ENCODE assay signal across 8 cellular contexts in the genomic region with DNA sequence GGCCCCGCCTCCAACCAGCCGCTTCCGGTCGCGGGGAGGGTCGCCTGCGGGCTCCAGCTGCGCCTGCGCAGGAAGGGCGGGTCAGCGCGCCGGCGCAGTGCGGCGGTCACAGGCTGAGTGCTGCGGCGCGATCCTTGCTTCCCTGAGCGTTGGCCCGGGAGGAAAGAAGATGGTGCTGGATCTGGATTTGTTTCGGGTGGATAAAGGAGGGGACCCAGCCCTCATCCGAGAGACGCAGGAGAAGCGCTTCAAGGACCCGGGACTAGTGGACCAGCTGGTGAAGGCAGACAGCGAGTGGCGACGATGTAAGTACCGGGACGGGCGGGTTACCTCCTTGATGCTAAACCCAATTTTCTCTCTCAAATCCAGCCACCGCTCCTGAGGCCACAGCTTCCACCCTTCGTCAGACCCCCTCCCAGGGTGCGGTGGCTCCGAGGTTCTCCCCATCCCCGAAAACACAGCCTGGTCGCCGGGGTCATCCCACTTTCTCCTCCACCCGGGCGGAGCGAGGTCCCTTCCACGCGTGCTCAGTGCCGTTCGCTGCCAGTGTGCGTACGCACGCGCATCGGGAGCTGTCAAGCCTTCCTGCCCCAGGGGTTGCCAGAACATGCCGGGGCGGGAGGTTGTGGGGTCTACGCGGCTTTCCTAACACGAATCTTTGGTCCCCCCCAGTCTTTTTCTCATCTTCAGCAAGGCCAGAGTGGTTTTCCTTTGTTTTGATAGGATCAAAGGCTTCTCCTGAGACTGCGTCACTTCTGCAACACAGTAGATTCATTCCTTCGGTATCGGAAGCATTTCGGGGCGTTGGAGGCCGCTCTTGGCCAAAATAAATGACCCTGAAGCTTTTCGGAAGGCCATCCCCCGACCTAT. TPM values are rescaled to one million over a fixed set of nuclear protein-coding genes. Genes with fewer than 3 reads are reported as not detected.
DNase-seq lines count a peak whose midpoint lies in the region; TF ChIP-seq lines count a peak whose summit lies in the region.

A gene with protein sequence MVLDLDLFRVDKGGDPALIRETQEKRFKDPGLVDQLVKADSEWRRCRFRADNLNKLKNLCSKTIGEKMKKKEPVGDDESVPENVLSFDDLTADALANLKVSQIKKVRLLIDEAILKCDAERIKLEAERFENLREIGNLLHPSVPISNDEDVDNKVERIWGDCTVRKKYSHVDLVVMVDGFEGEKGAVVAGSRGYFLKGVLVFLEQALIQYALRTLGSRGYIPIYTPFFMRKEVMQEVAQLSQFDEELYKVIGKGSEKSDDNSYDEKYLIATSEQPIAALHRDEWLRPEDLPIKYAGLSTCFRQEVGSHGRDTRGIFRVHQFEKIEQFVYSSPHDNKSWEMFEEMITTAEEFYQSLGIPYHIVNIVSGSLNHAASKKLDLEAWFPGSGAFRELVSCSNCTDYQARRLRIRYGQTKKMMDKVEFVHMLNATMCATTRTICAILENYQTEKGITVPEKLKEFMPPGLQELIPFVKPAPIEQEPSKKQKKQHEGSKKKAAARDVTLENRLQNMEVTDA (plus strand): TSS at position 95 of the 870 bp plus-strand sequence. CDS start 75 bp downstream, at position 170.

- H3K4me2 ChIP-seq in neural progenitor cell = peak within 1 kb of the TSS; percentile 97

- H4K20me1 ChIP-seq in neural progenitor cell (ENCODE audit: low read depth) = peaks cover 21% of the 10 kb centered on the region

- 0 out of 2 replicates have a peak, but pooled peaks cover 2% of the 10 kb centered on the region for H3K27me3 ChIP-seq in SJCRH30
- no peaks in the 10 kb centered on the region for H3K27me3 ChIP-seq in neural progenitor cell

- peak within 1 kb of the TSS; percentile 80 for H3K4me3 ChIP-seq in SJCRH30
- H3K4me3 ChIP-seq in foreskin fibroblast (ENCODE audit: low read depth in 1 of 2, low read length in 2 of 2) = peak within 1 kb of the TSS; percentile 95 to 100
- peak within 1 kb of the TSS; percentile 98 for H3K4me3 ChIP-seq in neural progenitor cell

- peak within 1 kb of the TSS; percentile 88 for H3K4me3 Mint-ChIP-seq in neural progenitor cell

- no peak for TF ChIP-seq CTCF in foreskin fibroblast (IDR thresholded peaks at IDR 0.05; ENCODE audit: low read depth, low read length)
- no peak for TF ChIP-seq CTCF in neural progenitor cell (IDR thresholded peaks at IDR 0.05)

- peak within 1 kb of the TSS; percentile 95 for H3K27ac Mint-ChIP-seq in neural progenitor cell

- H3K4me1 ChIP-seq in SJCRH30 (peaks cover 5% of the 10 kb centered on the region), neural progenitor cell (peaks cover 13% of the 10 kb centered on the region)

- H3K27ac ChIP-seq in SJCRH30 (peak within 1 kb of the TSS; percentile 49), neural progenitor cell (no peak within 1 kb of the TSS)

- H3K9ac ChIP-seq in neural progenitor cell = peak within 1 kb of the TSS; percentile 71

- H3K9me3 Mint-ChIP-seq in neural progenitor cell = no peaks in the 10 kb centered on the region

- H2AFZ ChIP-seq in neural progenitor cell (replicated peaks) = peak within 1 kb of the TSS; percentile 93

- H3F3A ChIP-seq in neural progenitor cell (ENCODE audit: low read depth) = peaks cover 8% of the 10 kb centered on the region

- peak; percentile 86 for DNase-seq in ELR (ENCODE audit: low read depth)
- DNase-seq in H4 (ENCODE audit: low spot score) = peak; percentile 79
- DNase-seq in LoVo (ENCODE audit: low spot score) = peak; percentile 95
- DNase-seq in SJCRH30 = peak; percentile 86 to 93
- DNase-seq in activated gamma-delta T cell treated with Interleukin-2 at 50 U/mL for 16 hours = peak; percentile 85
- peak; percentile 76 to 95 for DNase-seq in foreskin fibroblast
- DNase-seq in neural progenitor cell (ENCODE audit: low spot score) = peak; percentile 95
- peak; percentile 63 for DNase-seq in stromal cell of bone marrow (ENCODE audit: low read depth)

- H3K79me2 ChIP-seq in neural progenitor cell (ENCODE audit: low read depth) = peaks cover 51% of the 10 kb centered on the region

- H3K27me3 Mint-ChIP-seq in neural progenitor cell (ENCODE audit: insufficient read depth, low read depth) = no peaks in the 10 kb centered on the region

- H3K4me1 Mint-ChIP-seq in neural progenitor cell = peaks cover 23% of the 10 kb centered on the region

- H3K36me3 Mint-ChIP-seq in neural progenitor cell = peaks cover 7% of the 10 kb centered on the region

- H3K36me3 ChIP-seq in SJCRH30 (peaks cover 3% of the 10 kb centered on the region; the same call in 1 of the 2 replicates), neural progenitor cell (no peaks in the 10 kb centered on the region)

- H3K9me3 ChIP-seq in SJCRH30 (replicated peaks) (no peaks in the 10 kb centered on the region), neural progenitor cell (ENCODE audit: low read depth) (no peaks in the 10 kb centered on the region)

RNA-seq across cellular contexts. Expression of the gene that starts here (rescaled TPM):
- total RNA-seq in H4 (2014; rRNA removed; shearing (Covaris generic)) = 227 and 230 TPM in 2 replicates
- total RNA-seq in SJCRH30 (2014; rRNA removed; shearing (Covaris generic)) = 105 and 107 TPM in 2 replicates
- total RNA-seq in neural progenitor cell (ENCODE audit: low replicate concordance) = 118 and 128 TPM in 2 replicates
